Comparison of ENCODE assay signal across 16 cellular contexts in the genomic region with DNA sequence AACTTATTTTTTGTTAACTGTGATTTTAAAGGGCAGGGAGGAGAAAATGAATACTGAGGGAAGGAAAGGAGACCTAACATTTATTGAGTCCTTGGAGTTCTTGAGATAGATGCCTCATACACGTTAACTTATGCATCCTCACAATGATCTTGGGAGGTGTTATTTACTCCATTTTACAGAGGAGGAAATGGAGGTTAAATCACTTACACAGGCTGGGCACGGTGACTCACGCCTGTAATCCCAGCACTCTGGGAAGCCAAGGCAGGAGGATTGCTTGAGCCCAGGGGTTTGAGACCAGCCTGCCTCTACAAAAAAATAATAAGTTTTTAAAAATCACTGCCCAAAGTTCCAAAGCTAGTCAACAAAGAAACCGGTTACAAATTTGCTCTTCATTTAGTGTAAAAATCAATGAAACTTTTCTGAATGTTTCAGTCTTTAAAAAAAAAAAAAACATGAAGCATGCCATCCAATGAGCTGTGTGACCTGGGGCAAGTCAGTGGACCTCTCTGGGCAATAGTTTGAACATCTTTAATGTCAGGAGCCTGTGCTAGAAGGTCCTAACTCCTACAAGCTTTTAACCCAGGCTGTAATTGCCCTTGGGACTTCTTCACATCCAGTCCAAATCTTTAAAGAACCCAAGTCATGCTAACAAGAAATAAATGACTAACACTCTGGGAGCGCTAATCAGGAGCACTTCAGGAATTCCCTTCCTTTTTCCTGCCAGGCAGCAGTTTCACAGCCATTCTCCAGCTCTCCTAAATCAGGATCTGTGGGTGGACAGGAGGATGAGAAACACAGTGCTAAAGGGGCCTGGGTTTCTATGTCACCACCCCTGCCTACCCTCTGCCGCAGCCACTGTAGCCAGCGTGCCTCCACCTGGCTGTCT. TPM values are rescaled to one million over a fixed set of nuclear protein-coding genes. Genes with fewer than 3 reads are reported as not detected.
DNase-seq lines count a peak whose midpoint lies in the region; TF ChIP-seq lines count a peak whose summit lies in the region.
"Had no signal": no experiment of that assay in that cellular context is flagged by ENCODE, and none has a peak within 500 bp of the region (broad histone marks: within the 10 kb centered on the region; RNA-seq: fewer than 3 reads in every experiment).

No MANE protein-coding gene starts in this region.

- H3K4me3 Mint-ChIP-seq in nephron (no peak overlapping the region), endodermal cell (no peak overlapping the region)
- H3K4me3 Mint-ChIP-seq: activated B cell treated with CpG ODN at 0.5 μM for 24 hours, B cell, naive B cell had no signal

- H3K9ac ChIP-seq in endodermal cell (ENCODE audit: extremely low read depth, low read length, poor library complexity, severe bottlenecking) = no peak overlapping the region

- H3K27me3 Mint-ChIP-seq in nephron (ENCODE audit: low read depth) (no peaks in the 10 kb centered on the region), endodermal cell (ENCODE audit: insufficient read depth) (no peaks in the 10 kb centered on the region)
- H3K27me3 Mint-ChIP-seq: activated B cell treated with CpG ODN at 0.5 μM for 24 hours had no signal

- TF ChIP-seq CTCF in fibroblast of villous mesenchyme (IDR thresholded peaks at IDR 0.05; ENCODE audit: insufficient read depth, low read depth, low read length) = no peak
- no peak for TF ChIP-seq CTCF in nephron (IDR thresholded peaks at IDR 0.05; ENCODE audit: unreplicated experiment in 3 of 3)
- TF ChIP-seq CTCF in endodermal cell (conservative IDR thresholded peaks at IDR 0.05) = no peak

- no peaks in the 10 kb centered on the region for H3K9me3 ChIP-seq in endodermal cell (ENCODE audit: control insufficient read depth, low read length)

- no peak overlapping the region for H3K4me3 ChIP-seq in ACC112 (ENCODE audit: low read depth, low read length)
- no peak overlapping the region for H3K4me3 ChIP-seq in fibroblast of villous mesenchyme (ENCODE audit: low read depth, low read length)
- no peak overlapping the region for H3K4me3 ChIP-seq in endodermal cell (ENCODE audit: low read length)

- H3K27ac Mint-ChIP-seq in nephron (peak overlapping the region; percentile 19 to 81 (median 53)), endodermal cell (no peak overlapping the region)
- H3K27ac Mint-ChIP-seq: activated B cell treated with CpG ODN at 0.5 μM for 24 hours, B cell had no signal

- H3K27me3 ChIP-seq in ACC112 (ENCODE audit: insufficient read depth, low read length) = no peaks in the 10 kb centered on the region
- H3K27me3 ChIP-seq in endodermal cell (ENCODE audit: control insufficient read depth, insufficient read depth, low read length, poor library complexity, severe bottlenecking) = no peaks in the 10 kb centered on the region

- no peaks in the 10 kb centered on the region for H3K36me3 Mint-ChIP-seq in nephron (ENCODE audit: low read depth)
- no peaks in the 10 kb centered on the region for H3K36me3 Mint-ChIP-seq in endodermal cell (ENCODE audit: low read depth)
- H3K36me3 Mint-ChIP-seq: naive B cell had no signal

- DNase-seq in M059J (ENCODE audit: low read depth) = peak; percentile 64
- DNase-seq in fibroblast of villous mesenchyme (ENCODE audit: low read depth) = peak; percentile 69
- DNase-seq in endodermal cell = no peak
- DNase-seq in NCI-H2107 treated with DMSO at 0.1 percent for 48 hours (lab: John Stamatoyannopoulos, UW; ENCODE audit: unreplicated experiment) = no peak
- no peak for DNase-seq in stimulated activated naive CD4-positive, alpha-beta T cell (lab: John Stamatoyannopoulos, UW)
- no peak for DNase-seq in stimulated activated CD4-positive, alpha-beta T cell treated with anti-CD3 and anti-CD28 coated beads, Interleukin-4, amount 100 ng/mL, for 4 hours
- DNase-seq: activated B cell treated with CpG ODN at 0.5 μM for 24 hours, activated T-cell treated with anti-CD3 and anti-CD28 coated beads for 4 hours, amniotic stem cell, DMS53, naive B cell, NCI-H1417 treated with DMSO at 0.1 percent for 48 hours, NCI-H82 had no signal

- 89 to 96% methylated on average over 4 to 7 of the region's 7 CpGs for WGBS in endodermal cell (ENCODE audit: insufficient coverage in 1 of 2, insufficient read length in 1 of 2), 2 experiments

- H3K36me3 ChIP-seq in ACC112 (ENCODE audit: insufficient read depth, low read length) = no peaks in the 10 kb centered on the region
- no peaks in the 10 kb centered on the region for H3K36me3 ChIP-seq in endodermal cell (ENCODE audit: control insufficient read depth, insufficient read depth, low read length)

- H3K79me2 ChIP-seq in ACC112 (ENCODE audit: control insufficient read depth, insufficient read depth, low read length, unreplicated experiment) = no peaks in the 10 kb centered on the region

- H3K9me3 Mint-ChIP-seq in nephron (no peaks in the 10 kb centered on the region), endodermal cell (no peaks in the 10 kb centered on the region)
- H3K9me3 Mint-ChIP-seq: activated B cell treated with CpG ODN at 0.5 μM for 24 hours, naive B cell had no signal

- H3K4me1 Mint-ChIP-seq in nephron (peaks cover 40% of the 10 kb centered on the region), endodermal cell (no peaks in the 10 kb centered on the region)

- H3K4me1 ChIP-seq in ACC112 (ENCODE audit: control insufficient read depth, insufficient read depth, low read length, unreplicated experiment) (peaks cover 24% of the 10 kb centered on the region), endodermal cell (ENCODE audit: control insufficient read depth, insufficient read depth, low read length) (no peaks in the 10 kb centered on the region)

- H3K27ac ChIP-seq in ACC112 (ENCODE audit: low read depth, low read length) (peak overlapping the region; percentile 5; the same call in 1 of the 2 replicates), endodermal cell (ENCODE audit: low read depth, low read length) (no peak overlapping the region)

- no peak overlapping the region for H2AFZ ChIP-seq in ACC112 (ENCODE audit: low read length, unreplicated experiment)

RNA-seq across cellular contexts. Expression of gene CRIPT, which starts 38.8 kb away (rescaled TPM):
- total RNA-seq in M059J (2014; rRNA removed; shearing (Covaris generic)) = 44.2 and 47.8 TPM in 2 replicates
- total RNA-seq in fibroblast of villous mesenchyme (16.1 and 27.2 TPM in 2 replicates), endodermal cell (10 to 100 TPM; 14.7 to 15.5 TPM)
- polyA plus RNA-seq in endodermal cell (2013, experiment 1 of 2) = 16.7 TPM
- polyA plus RNA-seq in endodermal cell (2013, experiment 2 of 2) = 17.7 TPM

RNA-seq across cellular contexts. Expression of gene PIGF, which starts 39.0 kb away (rescaled TPM):
- total RNA-seq in M059J (2014; rRNA removed; shearing (Covaris generic)) = 22.8 and 43.3 TPM in 2 replicates
- 16.8 and 32.0 TPM in 2 replicates for total RNA-seq in fibroblast of villous mesenchyme
- 10 to 100 TPM; 28.5 to 43.7 TPM for total RNA-seq in endodermal cell
- polyA plus RNA-seq in endodermal cell (2013, experiment 1 of 2) = 52.8 TPM
- 45.3 TPM for polyA plus RNA-seq in endodermal cell (2013, experiment 2 of 2)

RNA-seq across cellular contexts. Expression of gene SOCS5, which starts 43.3 kb away (rescaled TPM):
- 44.8 and 57.2 TPM in 2 replicates for total RNA-seq in M059J (2014; rRNA removed; shearing (Covaris generic))
- total RNA-seq in fibroblast of villous mesenchyme (86.0 and 220 TPM in 2 replicates), endodermal cell (10 to 100 TPM; 14.8 to 15.8 TPM)
- polyA plus RNA-seq in endodermal cell (2013, experiment 1 of 2) = 13.6 TPM
- 13.3 TPM for polyA plus RNA-seq in endodermal cell (2013, experiment 2 of 2)

Comparison
In these comparisons a context has a peak if more than half of its experiments do, and no peak if none do; other contexts are left out.
1. DNase-seq: peak in M059J (single experiment) and fibroblast of villous mesenchyme (single experiment); none in endodermal cell (single experiment), NCI-H2107 treated with DMSO at 0.1 percent for 48 hours (single experiment), stimulated activated naive CD4-positive, alpha-beta T cell (0 of 6) and stimulated activated CD4-positive, alpha-beta T cell treated with anti-CD3 and anti-CD28 coated beads, Interleukin-4, amount 100 ng/mL, for 4 hours (0 of 2).